8 cellular contexts compared by ENCODE assay signal in genomic region chr17:41530062-41531048, GRCh38. TPM values are rescaled to one million over a fixed set of nuclear protein-coding genes. Genes with fewer than 3 reads are reported as not detected.
DNase-seq lines count a peak whose midpoint lies in the region; FAIRE-seq and TF ChIP-seq lines count a peak whose summit lies in the region.

No MANE protein-coding gene starts in this region.

- peaks cover 5% of the 10 kb centered on the region for H3K4me1 Mint-ChIP-seq in glutamatergic neuron (ENCODE audit: low read depth, unreplicated experiment)

- intact Hi-C loops in testis (cut with DNase I; ENCODE audit: low total_unique reads): no loop called here

- H2BK15ac ChIP-seq in H1 (ENCODE audit: low read length) (peak overlapping the region; percentile 75), neuronal stem cell (ENCODE audit: low read length) (peak overlapping the region; percentile 76)

- no peak for FAIRE-seq in H1 (lab: Jason Lieb, UNC)

- H3K23ac ChIP-seq in H1 (ENCODE audit: insufficient read length) (no peak overlapping the region), neuronal stem cell (ENCODE audit: low read depth, low read length, poor library complexity) (no peak overlapping the region)

- TF ChIP-seq POLR2A in NB4 (IDR thresholded peaks at IDR 0.05; ENCODE audit: extremely low read depth, insufficient read length): no peak
- TF ChIP-seq POLR2A in H1 (IDR thresholded peaks at IDR 0.05; ENCODE audit: control extremely low read depth in 1 of 2, low read depth in 2 of 2, low read length in 2 of 2): no peak
- no peak for TF ChIP-seq POLR2A in testis (IDR thresholded peaks at IDR 0.05)

- H2BK12ac ChIP-seq in H1 (ENCODE audit: low read depth, low read length) (peak overlapping the region; percentile 95), neuronal stem cell (ENCODE audit: low read length) (no peak overlapping the region)

- H3K4me1 ChIP-seq in H1 (replicated peaks in 1 of 4; ENCODE audit: control insufficient read depth in 3 of 4, insufficient read depth in 4 of 4, low read length in 3 of 4): peaks cover 2 to 19% (median 10%) of the 10 kb centered on the region in 4 experiments
- H3K4me1 ChIP-seq in neuronal stem cell (ENCODE audit: control insufficient read depth in 2 of 2, insufficient read depth in 1 of 2, low read depth in 1 of 2, low read length in 2 of 2): peaks cover 0 to 19% of the 10 kb centered on the region in 2 donors
- H3K4me1 ChIP-seq in testis: peaks cover 12% of the 10 kb centered on the region

- H2BK5ac ChIP-seq in H1 (ENCODE audit: low read depth, low read length) (peak overlapping the region; percentile 2; the same call in 1 of the 2 replicates), neuronal stem cell (ENCODE audit: low read length) (peak overlapping the region; percentile 55)

- H2BK20ac ChIP-seq in H1 (ENCODE audit: low read length): peak overlapping the region; percentile 87; the same call in 1 of the 2 replicates

- H4K5ac ChIP-seq in H1 (ENCODE audit: insufficient read length, low read depth, low read length): no peak overlapping the region

- H3K23me2 ChIP-seq in H1 (ENCODE audit: low read depth, low read length): peaks cover 6% of the 10 kb centered on the region; the same call in 1 of the 2 replicates

- no peak overlapping the region for H3K27ac Mint-ChIP-seq in glutamatergic neuron (ENCODE audit: unreplicated experiment)

- H4K91ac ChIP-seq in H1 (replicated peaks; ENCODE audit: insufficient read length, low read length): no peak overlapping the region
- no peak overlapping the region for H4K91ac ChIP-seq in neuronal stem cell (ENCODE audit: low read depth, low read length, poor library complexity)

- no peak overlapping the region for H2BK120ac ChIP-seq in H1 (replicated peaks; ENCODE audit: low read depth, low read length)
- no peak overlapping the region for H2BK120ac ChIP-seq in neuronal stem cell (ENCODE audit: low read depth, low read length)

- H3K9ac ChIP-seq in H1 (replicated peaks in 1 of 4; ENCODE audit: extremely low read depth in 1 of 4, low read depth in 3 of 4, low read length in 3 of 4): no peak overlapping the region
- no peak overlapping the region for H3K9ac ChIP-seq in neuronal stem cell (ENCODE audit: low read depth, low read length, poor library complexity)

- POLR2A ChIA-PET in BJ (lab: Charles Lee): interaction anchor here (0.6 kb wide), 1 partner anchor 12 kb away, joined by 4 read pairs; the partner anchor contains the start of gene KRT15
- POLR2A ChIA-PET in H1 (lab: Charles Lee; ENCODE audit: partially characterized antibody): interaction anchor here (0.6 to 11.0 kb wide), 6 partner anchors 12 to 398 kb away, joined by 3 to 293 read pairs (median 22); partner anchors contain the start of genes EIF1 and KRT15

- peaks cover 9% of the 10 kb centered on the region for H3K9me3 Mint-ChIP-seq in glutamatergic neuron (ENCODE audit: unreplicated experiment)

- TF ChIP-seq RAD21 in H1 (IDR thresholded peaks at IDR 0.05 in 1 of 2, conservative IDR thresholded peaks at IDR 0.05 in 1 of 2; ENCODE audit: low read depth in 2 of 2, low read length in 2 of 2): no peak

- H3K27me3 ChIP-seq in BJ (ENCODE audit: control insufficient read depth, insufficient read depth, low read length) (no peaks in the 10 kb centered on the region), H1 (replicated peaks in 1 of 4; ENCODE audit: control insufficient read depth in 3 of 4, extremely low read depth in 1 of 4, insufficient read depth in 3 of 4, low read length in 3 of 4) (no peaks in the 10 kb centered on the region), neuronal stem cell (ENCODE audit: control insufficient read depth in 3 of 3, insufficient read depth in 3 of 3, low read depth in 1 of 3, low read length in 3 of 3) (peaks cover 0 to 62% (median 0%) of the 10 kb centered on the region in 3 experiments), testis (no peaks in the 10 kb centered on the region)

- H3K18ac ChIP-seq in H1 (ENCODE audit: extremely low read depth, low read length): 0 out of 2 replicates have a peak overlapping the region, but pooled peaks have one; percentile 19
- H3K18ac ChIP-seq in neuronal stem cell (ENCODE audit: low read length): peak overlapping the region; percentile 63

- DNase-seq in BJ (ENCODE audit: low read depth): peak; percentile 75
- peak; percentile 52 for DNase-seq in NB4 (ENCODE audit: low read depth)
- DNase-seq in H1 (ENCODE audit: low read depth in 1 of 2, low spot score in 2 of 2): no peak
- DNase-seq in neuronal stem cell (ENCODE audit: low spot score): no peak
- no peak for DNase-seq in glutamatergic neuron
- no peak for DNase-seq in NCI-H446 treated with DMSO at 0.1 percent for 48 hours (lab: John Stamatoyannopoulos, UW)
- no peak for DNase-seq in inferior parietal cortex (ENCODE audit: extremely low spot score)
- DNase-seq in testis: no peak

- H3K4me3 ChIP-seq in BJ (ENCODE audit: low read depth, low read length) (no peak overlapping the region), NB4 (ENCODE audit: low read depth, low read length) (no peak overlapping the region), H1 (ENCODE audit: extremely low read depth in 1 of 4, insufficient read depth in 2 of 4, low read depth in 3 of 4, low read length in 4 of 4) (no peak overlapping the region), neuronal stem cell (ENCODE audit: low read length in 2 of 2) (no peak overlapping the region), testis (no peak overlapping the region)

- H2AK5ac ChIP-seq in H1 (ENCODE audit: low read depth, low read length): peak overlapping the region; percentile 61; the same call in 1 of the 2 replicates
- peak overlapping the region; percentile 56 for H2AK5ac ChIP-seq in neuronal stem cell (ENCODE audit: low read depth, low read length)

- H2AFZ ChIP-seq in H1 (ENCODE audit: low read length): no peak overlapping the region
- no peak overlapping the region for H2AFZ ChIP-seq in neuronal stem cell (ENCODE audit: low read length)

- peaks cover 2 to 6% of the 10 kb centered on the region in 2 experiments for H4K20me1 ChIP-seq in H1 (replicated peaks in 1 of 2; ENCODE audit: control insufficient read depth in 1 of 2, insufficient read depth in 2 of 2, low read length in 2 of 2)

- H3K27ac ChIP-seq in H1 (ENCODE audit: low read depth, low read length): no peak overlapping the region
- H3K27ac ChIP-seq in neuronal stem cell (replicated peaks; ENCODE audit: low read length): no peak overlapping the region
- H3K27ac ChIP-seq in testis: no peak overlapping the region

- TF ChIP-seq CTCF in BJ (IDR thresholded peaks at IDR 0.05; ENCODE audit: insufficient read depth, low read depth, low read length) (no peak), NB4 (IDR thresholded peaks at IDR 0.05; ENCODE audit: low read depth, low read length) (no peak), H1 (IDR thresholded peaks at IDR 0.05; ENCODE audit: control extremely low read depth in 1 of 3, insufficient read depth in 1 of 3, low read depth in 1 of 3, low read length in 3 of 3) (no peak), glutamatergic neuron (IDR thresholded peaks at IDR 0.05; ENCODE audit: partially characterized antibody, unreplicated experiment) (no peak), testis (IDR thresholded peaks at IDR 0.05) (no peak)

- no peaks in the 10 kb centered on the region for H3K36me3 Mint-ChIP-seq in glutamatergic neuron (ENCODE audit: unreplicated experiment)

- no peaks in the 10 kb centered on the region for H3K9me3 ChIP-seq in H1 (ENCODE audit: insufficient read depth in 2 of 2, low read depth in 1 of 2, low read length in 1 of 2)
- H3K9me3 ChIP-seq in neuronal stem cell (replicated peaks in 1 of 2; ENCODE audit: control insufficient read depth in 2 of 2, insufficient read depth in 1 of 2, low read depth in 1 of 2, low read length in 2 of 2): no peaks in the 10 kb centered on the region
- no peaks in the 10 kb centered on the region for H3K9me3 ChIP-seq in testis

- no peak overlapping the region for H4K8ac ChIP-seq in H1 (ENCODE audit: extremely low read depth, insufficient read depth, low read length)
- H4K8ac ChIP-seq in neuronal stem cell (ENCODE audit: low read depth, low read length): no peak overlapping the region

- H3K79me1 ChIP-seq in H1 (ENCODE audit: low read depth, low read length) (peaks cover 5% of the 10 kb centered on the region; the same call in 1 of the 2 replicates), neuronal stem cell (ENCODE audit: low read depth, low read length) (peaks cover 3% of the 10 kb centered on the region)

- no peak for TF ChIP-seq EP300 in H1 (IDR thresholded peaks at IDR 0.05; ENCODE audit: borderline replicate concordance in 1 of 2, low read depth in 2 of 2, low read length in 2 of 2)

- H3K4me3 Mint-ChIP-seq in glutamatergic neuron (ENCODE audit: unreplicated experiment): no peak overlapping the region

- H3K36me3 ChIP-seq in BJ (ENCODE audit: control insufficient read depth, insufficient read depth, low read length) (no peaks in the 10 kb centered on the region), H1 (ENCODE audit: control insufficient read depth in 2 of 4, insufficient read depth in 4 of 4, low read length in 3 of 4) (peaks cover 0 to 7% (median 0%) of the 10 kb centered on the region in 4 experiments; a peak in 1 of 8 replicates), neuronal stem cell (replicated peaks in 1 of 2; ENCODE audit: control insufficient read depth in 2 of 2, insufficient read depth in 2 of 2, low read length in 2 of 2) (no peaks in the 10 kb centered on the region), testis (ENCODE audit: low read depth, missing control alignments) (no peaks in the 10 kb centered on the region)

- WGBS in H1 (ENCODE audit: extremely low coverage in 1 of 2, insufficient coverage in 1 of 2, insufficient read length in 1 of 2, insufficient replicate concordance in 2 of 2, low coverage in 1 of 2, low lambda C conversion rate in 2 of 2, missing lambda C conversion rate in 1 of 2), 2 experiments: 83% methylated on average over 8 of the region's 8 CpGs; no CpG with 5 or more reads in 1 of the 2 experiments
- no CpG with 5 or more reads among the region's 8 CpGs for WGBS in neuronal stem cell (ENCODE audit: extremely low coverage in 2 of 2, insufficient read length in 2 of 2, insufficient replicate concordance in 1 of 2), 2 donors
- WGBS in testis, 2 donors: 55 to 58% methylated on average over 7 to 8 of the region's 8 CpGs

- H3K4me2 ChIP-seq in H1 (ENCODE audit: insufficient read depth in 1 of 2, low read depth in 2 of 2, low read length in 2 of 2) (no peak overlapping the region), neuronal stem cell (ENCODE audit: insufficient read depth, low read length, poor library complexity, severe bottlenecking) (no peak overlapping the region)

- H3K27me3 Mint-ChIP-seq in glutamatergic neuron (ENCODE audit: unreplicated experiment): peaks cover 16% of the 10 kb centered on the region

- H3K14ac ChIP-seq in H1 (ENCODE audit: insufficient read length): no peak overlapping the region
- H3K14ac ChIP-seq in neuronal stem cell (ENCODE audit: low read length): no peak overlapping the region

- no peak overlapping the region for H3K56ac ChIP-seq in H1 (replicated peaks; ENCODE audit: insufficient read length, low read depth, low read length)

- CTCF ChIA-PET in BJ (lab: Yijun Ruan, JAX): interaction anchor here (0.7 to 1.8 kb wide), 4 partner anchors 14 to 118 kb away, joined by 3 to 10 read pairs (median 6); no protein-coding TSS in a partner anchor
- CTCF ChIA-PET in H1 (lab: Charles Lee; ENCODE audit: partially characterized antibody): interaction anchor here (0.8 to 7.4 kb wide), 6 partner anchors 18 to 132 kb away, joined by 3 to 79 read pairs (median 6); no protein-coding TSS in a partner anchor

- peaks cover 0 to 13% of the 10 kb centered on the region in 2 experiments; a peak in 3 of 4 replicates for H3K79me2 ChIP-seq in H1 (ENCODE audit: control insufficient read depth in 1 of 2, insufficient read depth in 2 of 2, low read length in 2 of 2)

- H3K4ac ChIP-seq in H1 (replicated peaks; ENCODE audit: insufficient read length, low read depth, low read length): no peak overlapping the region
- H3K4ac ChIP-seq in neuronal stem cell (ENCODE audit: low read length): no peak overlapping the region

RNA-seq across cellular contexts. Expression of gene KRT19, which starts 2.2 kb away (rescaled TPM):
- 182 and 230 TPM in 2 replicates for polyA plus RNA-seq in BJ (2011; rRNA removed)
- 123 and 176 TPM in 2 replicates for polyA minus RNA-seq in BJ (2011; rRNA and poly(A)+ RNA removed)
- total RNA-seq in H1 (2021; fragmentation: NEBNext Ultra II Directional; extraction: Animal tissue kit (Norgen Biotek cat#: 25700)): 122 and 137 TPM in 2 replicates
- polyA plus RNA-seq in H1 (2011; rRNA removed): 120 and 192 TPM in 2 replicates
- 174 TPM for polyA plus RNA-seq in H1 (2011; cell fraction: cytosol; rRNA removed)
- polyA plus RNA-seq in H1 (2011; cell fraction: nucleus; rRNA removed): 160 TPM
- polyA plus RNA-seq in H1 (2012, experiment 1 of 2): 117 to 161 TPM (median 152 TPM) in 4 replicates
- polyA plus RNA-seq in H1 (2012, experiment 2 of 2): 165 TPM
- polyA plus RNA-seq in H1 (2013, experiment 1 of 2): 70.3 TPM
- polyA plus RNA-seq in H1 (2013, experiment 2 of 2): 64.2 TPM
- 68.0 and 81.3 TPM in 2 replicates for polyA minus RNA-seq in H1 (2011; rRNA and poly(A)+ RNA removed)
- polyA minus RNA-seq in H1 (2011; cell fraction: cytosol; rRNA and poly(A)+ RNA removed): 95.6 TPM
- 73.2 TPM for polyA minus RNA-seq in H1 (2011; cell fraction: nucleus; rRNA and poly(A)+ RNA removed)
- 106 TPM for polyA plus RNA-seq in neuronal stem cell (2013, experiment 1 of 2)
- polyA plus RNA-seq in neuronal stem cell (2013, experiment 2 of 2): 103 TPM
- 0.69 TPM for total RNA-seq in glutamatergic neuron (ENCODE audit: unreplicated experiment)
- 1 to 10 TPM; 3.9 to 5.5 TPM for total RNA-seq in testis
- polyA plus RNA-seq in testis (ENCODE audit: insufficient read depth, low read depth, low replicate concordance): 49.5 TPM

RNA-seq across cellular contexts. Expression of gene KRT15, which starts 11.7 kb away (rescaled TPM):
- 2.0 and 2.7 TPM in 2 replicates for polyA plus RNA-seq in BJ (2011; rRNA removed)
- 0.52 and 1.1 TPM in 2 replicates for polyA minus RNA-seq in BJ (2011; rRNA and poly(A)+ RNA removed)
- 0.13 and 0.21 TPM in 2 replicates for total RNA-seq in H1 (2021; fragmentation: NEBNext Ultra II Directional; extraction: Animal tissue kit (Norgen Biotek cat#: 25700))
- polyA plus RNA-seq in H1 (2011; rRNA removed): 0.09 and 0.11 TPM in 2 replicates
- 0.16 TPM for polyA plus RNA-seq in H1 (2011; cell fraction: cytosol; rRNA removed)
- 0.47 TPM for polyA plus RNA-seq in H1 (2011; cell fraction: nucleus; rRNA removed)
- 0.17 to 0.40 TPM (median 0.23 TPM) in 4 replicates for polyA plus RNA-seq in H1 (2012, experiment 1 of 2)
- polyA plus RNA-seq in H1 (2012, experiment 2 of 2): not detected
- polyA plus RNA-seq in H1 (2013, experiment 1 of 2): 0.04 TPM
- polyA plus RNA-seq in H1 (2013, experiment 2 of 2): 0.42 TPM
- 0.20 and 0.25 TPM in 2 replicates for polyA minus RNA-seq in H1 (2011; rRNA and poly(A)+ RNA removed)
- polyA minus RNA-seq in H1 (2011; cell fraction: cytosol; rRNA and poly(A)+ RNA removed): not detected
- polyA minus RNA-seq in H1 (2011; cell fraction: nucleus; rRNA and poly(A)+ RNA removed): 0.80 TPM
- 0.01 TPM for polyA plus RNA-seq in neuronal stem cell (2013, experiment 1 of 2)
- polyA plus RNA-seq in neuronal stem cell (2013, experiment 2 of 2): 0.01 TPM
- total RNA-seq in glutamatergic neuron (ENCODE audit: unreplicated experiment): not detected
- total RNA-seq in testis: 10 to 100 TPM in 1 of 2 donors, 1 to 10 TPM in 1; 5.8 to 19.4 TPM
- 21.7 TPM for polyA plus RNA-seq in testis (ENCODE audit: insufficient read depth, low read depth, low replicate concordance)

RNA-seq across cellular contexts. Expression of gene KRT13, which starts 24.9 kb away (rescaled TPM):
- polyA plus RNA-seq in BJ (2011; rRNA removed) (0.17 and 0.27 TPM in 2 replicates), H1 (2011; rRNA removed) (0.09 and 0.17 TPM in 2 replicates), testis (ENCODE audit: insufficient read depth, low read depth, low replicate concordance) (21.4 TPM)
- polyA minus RNA-seq in BJ (2011; rRNA and poly(A)+ RNA removed): not detected in 2 replicates
- total RNA-seq in H1 (2021; fragmentation: NEBNext Ultra II Directional; extraction: Animal tissue kit (Norgen Biotek cat#: 25700)): not detected in 2 replicates
- not detected for polyA plus RNA-seq in H1 (2011; cell fraction: cytosol; rRNA removed)
- not detected for polyA plus RNA-seq in H1 (2011; cell fraction: nucleus; rRNA removed)
- not detected in 4 replicates for polyA plus RNA-seq in H1 (2012, experiment 1 of 2)
- polyA plus RNA-seq in H1 (2012, experiment 2 of 2): not detected
- not detected for polyA plus RNA-seq in H1 (2013, experiment 1 of 2)
- polyA plus RNA-seq in H1 (2013, experiment 2 of 2): not detected
- not detected in 2 replicates for polyA minus RNA-seq in H1 (2011; rRNA and poly(A)+ RNA removed)
- polyA minus RNA-seq in H1 (2011; cell fraction: cytosol; rRNA and poly(A)+ RNA removed): not detected
- polyA minus RNA-seq in H1 (2011; cell fraction: nucleus; rRNA and poly(A)+ RNA removed): not detected
- 0.01 TPM for polyA plus RNA-seq in neuronal stem cell (2013, experiment 1 of 2)
- polyA plus RNA-seq in neuronal stem cell (2013, experiment 2 of 2): not detected
- total RNA-seq in glutamatergic neuron (ENCODE audit: unreplicated experiment) (not detected), testis (1 to 10 TPM; 2.4 to 7.7 TPM)

RNA-seq across cellular contexts. Expression of gene KRT36, which starts 40.6 kb away (rescaled TPM):
- 0.04 TPM in 2 replicates for polyA plus RNA-seq in BJ (2011; rRNA removed)
- not detected in 2 replicates for polyA minus RNA-seq in BJ (2011; rRNA and poly(A)+ RNA removed)
- not detected in 2 replicates for total RNA-seq in H1 (2021; fragmentation: NEBNext Ultra II Directional; extraction: Animal tissue kit (Norgen Biotek cat#: 25700))
- not detected in 2 replicates for polyA plus RNA-seq in H1 (2011; rRNA removed)
- polyA plus RNA-seq in H1 (2011; cell fraction: cytosol; rRNA removed): not detected
- polyA plus RNA-seq in H1 (2011; cell fraction: nucleus; rRNA removed): not detected
- polyA plus RNA-seq in H1 (2012, experiment 1 of 2): not detected in 4 replicates
- polyA plus RNA-seq in H1 (2012, experiment 2 of 2): not detected
- not detected for polyA plus RNA-seq in H1 (2013, experiment 1 of 2)
- polyA plus RNA-seq in H1 (2013, experiment 2 of 2): not detected
- polyA minus RNA-seq in H1 (2011; rRNA and poly(A)+ RNA removed): not detected in 2 replicates
- not detected for polyA minus RNA-seq in H1 (2011; cell fraction: cytosol; rRNA and poly(A)+ RNA removed)
- polyA minus RNA-seq in H1 (2011; cell fraction: nucleus; rRNA and poly(A)+ RNA removed): not detected
- polyA plus RNA-seq in neuronal stem cell (2013, experiment 1 of 2): not detected
- polyA plus RNA-seq in neuronal stem cell (2013, experiment 2 of 2): not detected
- total RNA-seq in glutamatergic neuron (ENCODE audit: unreplicated experiment): not detected
- total RNA-seq in testis: under 1 TPM; 0.24 to 0.43 TPM
- polyA plus RNA-seq in testis (ENCODE audit: insufficient read depth, low read depth, low replicate concordance): 0.24 TPM

RNA-seq across cellular contexts. Expression of gene KRT9, which starts 41.5 kb away (rescaled TPM):
- 0.04 TPM in 1 of 2 replicates, not detected in the other for polyA plus RNA-seq in BJ (2011; rRNA removed)
- polyA minus RNA-seq in BJ (2011; rRNA and poly(A)+ RNA removed): not detected in 2 replicates
- total RNA-seq in H1 (2021; fragmentation: NEBNext Ultra II Directional; extraction: Animal tissue kit (Norgen Biotek cat#: 25700)): not detected in 2 replicates
- polyA plus RNA-seq in H1 (2011; rRNA removed): not detected in 2 replicates
- not detected for polyA plus RNA-seq in H1 (2011; cell fraction: cytosol; rRNA removed)
- polyA plus RNA-seq in H1 (2011; cell fraction: nucleus; rRNA removed): not detected
- not detected in 4 replicates for polyA plus RNA-seq in H1 (2012, experiment 1 of 2)
- not detected for polyA plus RNA-seq in H1 (2012, experiment 2 of 2)
- polyA plus RNA-seq in H1 (2013, experiment 1 of 2): not detected
- polyA plus RNA-seq in H1 (2013, experiment 2 of 2): not detected
- polyA minus RNA-seq in H1 (2011; rRNA and poly(A)+ RNA removed): not detected in 2 replicates
- polyA minus RNA-seq in H1 (2011; cell fraction: cytosol; rRNA and poly(A)+ RNA removed): not detected
- polyA minus RNA-seq in H1 (2011; cell fraction: nucleus; rRNA and poly(A)+ RNA removed): not detected
- polyA plus RNA-seq in neuronal stem cell (2013, experiment 1 of 2): not detected
- polyA plus RNA-seq in neuronal stem cell (2013, experiment 2 of 2): not detected
- total RNA-seq in glutamatergic neuron (ENCODE audit: unreplicated experiment): not detected
- total RNA-seq in testis: under 1 TPM in 1 of 2 donors, not detected in 1; 0.43 TPM
- 0.29 TPM for polyA plus RNA-seq in testis (ENCODE audit: insufficient read depth, low read depth, low replicate concordance)

Comparison
In these comparisons a context has a peak if more than half of its experiments do, and no peak if none do; other contexts are left out.
1. DNase-seq: peak in BJ (single experiment) and NB4 (single experiment); none in H1 (0 of 2), neuronal stem cell (single experiment), glutamatergic neuron (single experiment), NCI-H446 treated with DMSO at 0.1 percent for 48 hours (single experiment), inferior parietal cortex (single experiment) and testis (single experiment).
2. RNA of gene KRT19, which starts 2.2 kb away (total RNA-seq): 122 to 137 TPM in H1; 3.9 to 5.5 TPM in testis and 0.69 TPM in glutamatergic neuron (single experiment); every median in the first group is over 10 times any median in the second.